Comparison of ENCODE assay signal across 1 cellular context in the genomic region with DNA sequence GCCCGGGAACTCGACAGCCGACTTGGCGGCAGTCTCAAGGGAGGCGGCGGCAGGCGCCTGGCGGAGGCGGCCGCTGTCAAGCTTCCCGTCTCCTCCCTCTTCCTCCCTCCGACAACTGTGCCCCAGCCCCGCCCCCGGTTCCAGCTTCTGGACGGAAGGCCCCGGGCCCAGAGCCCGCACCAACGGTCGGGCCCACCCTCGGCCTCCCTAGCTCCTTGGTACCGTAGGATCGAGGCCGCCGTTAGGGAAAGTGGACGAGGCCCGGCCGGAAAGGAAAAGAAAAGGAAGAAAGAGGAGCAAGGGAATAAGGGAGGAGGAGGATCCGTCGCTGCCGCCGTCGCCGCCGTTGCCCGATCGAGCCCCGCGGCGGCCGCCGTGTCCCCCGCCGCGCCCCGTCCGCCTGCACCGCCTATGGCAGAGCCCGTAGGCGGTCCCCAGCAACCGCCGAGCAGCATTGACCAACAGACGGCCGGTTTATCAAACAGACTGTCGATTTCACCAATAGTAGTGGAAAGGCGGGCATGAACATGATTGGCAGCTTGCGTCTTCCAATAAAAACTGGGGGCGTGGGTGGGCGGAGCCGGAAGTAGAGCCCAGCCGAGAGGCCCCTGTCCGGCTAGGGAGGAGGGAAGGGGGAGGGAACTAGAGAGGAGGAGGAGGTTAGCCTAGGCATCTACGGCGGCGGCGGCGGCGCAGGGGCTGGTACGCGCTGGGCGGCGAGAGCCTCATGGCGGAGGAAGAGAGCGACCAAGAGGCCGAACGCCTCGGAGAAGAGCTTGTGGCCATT.
TF ChIP-seq lines count a peak whose summit lies in the region.

A gene with protein sequence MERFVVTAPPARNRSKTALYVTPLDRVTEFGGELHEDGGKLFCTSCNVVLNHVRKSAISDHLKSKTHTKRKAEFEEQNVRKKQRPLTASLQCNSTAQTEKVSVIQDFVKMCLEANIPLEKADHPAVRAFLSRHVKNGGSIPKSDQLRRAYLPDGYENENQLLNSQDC (minus strand): TSS at position 413 of the 787 bp plus-strand sequence. CDS start 3,029 bp downstream, outside the sequence.
A gene (plus strand): TSS at position 663 of the 787 bp plus-strand sequence. CDS start 65 bp downstream, at position 728.

TF ChIP-seq in HEK293, 187 proteins besides CTCF, POLR2A, EP300 and RAD21 (continued from another document and continues in another):
- TF ChIP-seq, protein P1, sequence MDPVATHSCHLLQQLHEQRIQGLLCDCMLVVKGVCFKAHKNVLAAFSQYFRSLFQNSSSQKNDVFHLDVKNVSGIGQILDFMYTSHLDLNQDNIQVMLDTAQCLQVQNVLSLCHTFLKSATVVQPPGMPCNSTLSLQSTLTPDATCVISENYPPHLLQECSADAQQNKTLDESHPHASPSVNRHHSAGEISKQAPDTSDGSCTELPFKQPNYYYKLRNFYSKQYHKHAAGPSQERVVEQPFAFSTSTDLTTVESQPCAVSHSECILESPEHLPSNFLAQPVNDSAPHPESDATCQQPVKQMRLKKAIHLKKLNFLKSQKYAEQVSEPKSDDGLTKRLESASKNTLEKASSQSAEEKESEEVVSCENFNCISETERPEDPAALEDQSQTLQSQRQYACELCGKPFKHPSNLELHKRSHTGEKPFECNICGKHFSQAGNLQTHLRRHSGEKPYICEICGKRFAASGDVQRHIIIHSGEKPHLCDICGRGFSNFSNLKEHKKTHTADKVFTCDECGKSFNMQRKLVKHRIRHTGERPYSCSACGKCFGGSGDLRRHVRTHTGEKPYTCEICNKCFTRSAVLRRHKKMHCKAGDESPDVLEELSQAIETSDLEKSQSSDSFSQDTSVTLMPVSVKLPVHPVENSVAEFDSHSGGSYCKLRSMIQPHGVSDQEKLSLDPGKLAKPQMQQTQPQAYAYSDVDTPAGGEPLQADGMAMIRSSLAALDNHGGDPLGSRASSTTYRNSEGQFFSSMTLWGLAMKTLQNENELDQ (tag by site-specific recombination; IDR thresholded peaks at IDR 0.05; ENCODE audit: low read depth), result no peak
- TF ChIP-seq, protein P2, sequence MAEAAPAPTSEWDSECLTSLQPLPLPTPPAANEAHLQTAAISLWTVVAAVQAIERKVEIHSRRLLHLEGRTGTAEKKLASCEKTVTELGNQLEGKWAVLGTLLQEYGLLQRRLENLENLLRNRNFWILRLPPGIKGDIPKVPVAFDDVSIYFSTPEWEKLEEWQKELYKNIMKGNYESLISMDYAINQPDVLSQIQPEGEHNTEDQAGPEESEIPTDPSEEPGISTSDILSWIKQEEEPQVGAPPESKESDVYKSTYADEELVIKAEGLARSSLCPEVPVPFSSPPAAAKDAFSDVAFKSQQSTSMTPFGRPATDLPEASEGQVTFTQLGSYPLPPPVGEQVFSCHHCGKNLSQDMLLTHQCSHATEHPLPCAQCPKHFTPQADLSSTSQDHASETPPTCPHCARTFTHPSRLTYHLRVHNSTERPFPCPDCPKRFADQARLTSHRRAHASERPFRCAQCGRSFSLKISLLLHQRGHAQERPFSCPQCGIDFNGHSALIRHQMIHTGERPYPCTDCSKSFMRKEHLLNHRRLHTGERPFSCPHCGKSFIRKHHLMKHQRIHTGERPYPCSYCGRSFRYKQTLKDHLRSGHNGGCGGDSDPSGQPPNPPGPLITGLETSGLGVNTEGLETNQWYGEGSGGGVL (tag by site-specific recombination; IDR thresholded peaks at IDR 0.05), result 0 out of 2 replicates have a peak, but pooled peaks have one; percentile 11
- TF ChIP-seq ZNF311 (tag by site-specific recombination; IDR thresholded peaks at IDR 0.05; ENCODE audit: borderline replicate concordance) (no peak), TRIM28 (IDR thresholded peaks at IDR 0.05; ENCODE audit: borderline replicate concordance, low read length) (no peak), ZNF776 (tag by site-specific recombination; IDR thresholded peaks at IDR 0.05; ENCODE audit: borderline replicate concordance) (no peak), REPIN1 (tag by site-specific recombination; IDR thresholded peaks at IDR 0.05; ENCODE audit: low read depth) (no peak), GLIS2 (tag by site-specific recombination; IDR thresholded peaks at IDR 0.05) (peak; percentile 30; the same call in 1 of the 2 replicates), MYNN (tag by site-specific recombination; IDR thresholded peaks at IDR 0.05; ENCODE audit: borderline replicate concordance) (no peak), ZNF561 (tag by site-specific recombination; IDR thresholded peaks at IDR 0.05; ENCODE audit: borderline replicate concordance) (peak; percentile 52; the same call in 1 of the 2 replicates), ZNF140 (tag by site-specific recombination; IDR thresholded peaks at IDR 0.05) (no peak), GLI2 (tag by site-specific recombination; IDR thresholded peaks at IDR 0.05; ENCODE audit: borderline replicate concordance, low read depth) (no peak), ZNF302 (tag by site-specific recombination; IDR thresholded peaks at IDR 0.05; ENCODE audit: low read depth) (no peak), SETDB1 (IDR thresholded peaks at IDR 0.05; ENCODE audit: insufficient read length, low read length) (no peak), ZNF274 (IDR thresholded peaks at IDR 0.05; ENCODE audit: low read length) (no peak), ZNF274 (tag by site-specific recombination; IDR thresholded peaks at IDR 0.05; ENCODE audit: borderline replicate concordance) (no peak), ZNF121 (tag by site-specific recombination; IDR thresholded peaks at IDR 0.05) (no peak), TCF7L2 (IDR thresholded peaks at IDR 0.05; ENCODE audit: borderline replicate concordance, low read depth, low read length) (no peak), ZNF184 (tag by site-specific recombination; IDR thresholded peaks at IDR 0.05) (no peak), ZNF701 (tag by site-specific recombination; IDR thresholded peaks at IDR 0.05) (no peak), ZNF10 (tag by site-specific recombination; IDR thresholded peaks at IDR 0.05) (no peak), YY2 (tag by site-specific recombination; IDR thresholded peaks at IDR 0.05) (no peak), ZNF24 (tag by site-specific recombination; IDR thresholded peaks at IDR 0.05) (no peak), ZNF132 (tag by site-specific recombination; IDR thresholded peaks at IDR 0.05; ENCODE audit: borderline replicate concordance) (no peak), ZNF521 (tag by site-specific recombination; IDR thresholded peaks at IDR 0.05) (no peak), ZNF48 (tag by site-specific recombination; IDR thresholded peaks at IDR 0.05) (no peak), ZBTB7A (tag by site-specific recombination; IDR thresholded peaks at IDR 0.05; ENCODE audit: low read depth) (no peak), KLF7 (tag by site-specific recombination; IDR thresholded peaks at IDR 0.05; ENCODE audit: borderline replicate concordance) (peak; percentile 86; the same call in 1 of the 2 replicates)
- TF ChIP-seq, protein P3, sequence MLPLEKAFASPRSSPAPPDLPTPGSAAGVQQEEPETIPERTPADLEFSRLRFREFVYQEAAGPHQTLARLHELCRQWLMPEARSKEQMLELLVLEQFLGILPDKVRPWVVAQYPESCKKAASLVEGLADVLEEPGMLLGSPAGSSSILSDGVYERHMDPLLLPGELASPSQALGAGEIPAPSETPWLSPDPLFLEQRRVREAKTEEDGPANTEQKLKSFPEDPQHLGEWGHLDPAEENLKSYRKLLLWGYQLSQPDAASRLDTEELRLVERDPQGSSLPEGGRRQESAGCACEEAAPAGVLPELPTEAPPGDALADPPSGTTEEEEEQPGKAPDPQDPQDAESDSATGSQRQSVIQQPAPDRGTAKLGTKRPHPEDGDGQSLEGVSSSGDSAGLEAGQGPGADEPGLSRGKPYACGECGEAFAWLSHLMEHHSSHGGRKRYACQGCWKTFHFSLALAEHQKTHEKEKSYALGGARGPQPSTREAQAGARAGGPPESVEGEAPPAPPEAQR (tag by site-specific recombination; IDR thresholded peaks at IDR 0.05), result no peak
- TF ChIP-seq, protein P4, sequence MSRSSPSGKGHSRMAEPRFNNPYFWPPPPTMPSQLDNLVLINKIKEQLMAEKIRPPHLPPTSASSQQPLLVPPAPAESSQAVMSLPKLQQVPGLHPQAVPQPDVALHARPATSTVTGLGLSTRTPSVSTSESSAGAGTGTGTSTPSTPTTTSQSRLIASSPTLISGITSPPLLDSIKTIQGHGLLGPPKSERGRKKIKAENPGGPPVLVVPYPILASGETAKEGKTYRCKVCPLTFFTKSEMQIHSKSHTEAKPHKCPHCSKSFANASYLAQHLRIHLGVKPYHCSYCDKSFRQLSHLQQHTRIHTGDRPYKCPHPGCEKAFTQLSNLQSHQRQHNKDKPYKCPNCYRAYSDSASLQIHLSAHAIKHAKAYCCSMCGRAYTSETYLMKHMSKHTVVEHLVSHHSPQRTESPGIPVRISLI (tag by site-specific recombination; IDR thresholded peaks at IDR 0.05), result no peak
- TF ChIP-seq, protein P5, sequence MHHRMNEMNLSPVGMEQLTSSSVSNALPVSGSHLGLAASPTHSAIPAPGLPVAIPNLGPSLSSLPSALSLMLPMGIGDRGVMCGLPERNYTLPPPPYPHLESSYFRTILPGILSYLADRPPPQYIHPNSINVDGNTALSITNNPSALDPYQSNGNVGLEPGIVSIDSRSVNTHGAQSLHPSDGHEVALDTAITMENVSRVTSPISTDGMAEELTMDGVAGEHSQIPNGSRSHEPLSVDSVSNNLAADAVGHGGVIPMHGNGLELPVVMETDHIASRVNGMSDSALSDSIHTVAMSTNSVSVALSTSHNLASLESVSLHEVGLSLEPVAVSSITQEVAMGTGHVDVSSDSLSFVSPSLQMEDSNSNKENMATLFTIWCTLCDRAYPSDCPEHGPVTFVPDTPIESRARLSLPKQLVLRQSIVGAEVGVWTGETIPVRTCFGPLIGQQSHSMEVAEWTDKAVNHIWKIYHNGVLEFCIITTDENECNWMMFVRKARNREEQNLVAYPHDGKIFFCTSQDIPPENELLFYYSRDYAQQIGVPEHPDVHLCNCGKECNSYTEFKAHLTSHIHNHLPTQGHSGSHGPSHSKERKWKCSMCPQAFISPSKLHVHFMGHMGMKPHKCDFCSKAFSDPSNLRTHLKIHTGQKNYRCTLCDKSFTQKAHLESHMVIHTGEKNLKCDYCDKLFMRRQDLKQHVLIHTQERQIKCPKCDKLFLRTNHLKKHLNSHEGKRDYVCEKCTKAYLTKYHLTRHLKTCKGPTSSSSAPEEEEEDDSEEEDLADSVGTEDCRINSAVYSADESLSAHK (tag by site-specific recombination; IDR thresholded peaks at IDR 0.05), result no peak
- TF ChIP-seq, protein P6, sequence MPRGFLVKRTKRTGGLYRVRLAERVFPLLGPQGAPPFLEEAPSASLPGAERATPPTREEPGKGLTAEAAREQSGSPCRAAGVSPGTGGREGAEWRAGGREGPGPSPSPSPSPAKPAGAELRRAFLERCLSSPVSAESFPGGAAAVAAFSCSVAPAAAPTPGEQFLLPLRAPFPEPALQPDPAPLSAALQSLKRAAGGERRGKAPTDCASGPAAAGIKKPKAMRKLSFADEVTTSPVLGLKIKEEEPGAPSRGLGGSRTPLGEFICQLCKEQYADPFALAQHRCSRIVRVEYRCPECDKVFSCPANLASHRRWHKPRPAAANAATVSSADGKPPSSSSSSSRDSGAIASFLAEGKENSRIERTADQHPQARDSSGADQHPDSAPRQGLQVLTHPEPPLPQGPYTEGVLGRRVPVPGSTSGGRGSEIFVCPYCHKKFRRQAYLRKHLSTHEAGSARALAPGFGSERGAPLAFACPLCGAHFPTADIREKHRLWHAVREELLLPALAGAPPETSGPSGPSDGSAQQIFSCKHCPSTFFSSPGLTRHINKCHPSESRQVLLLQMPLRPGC (tag by site-specific recombination; IDR thresholded peaks at IDR 0.05), result no peak
- TF ChIP-seq, protein P7, sequence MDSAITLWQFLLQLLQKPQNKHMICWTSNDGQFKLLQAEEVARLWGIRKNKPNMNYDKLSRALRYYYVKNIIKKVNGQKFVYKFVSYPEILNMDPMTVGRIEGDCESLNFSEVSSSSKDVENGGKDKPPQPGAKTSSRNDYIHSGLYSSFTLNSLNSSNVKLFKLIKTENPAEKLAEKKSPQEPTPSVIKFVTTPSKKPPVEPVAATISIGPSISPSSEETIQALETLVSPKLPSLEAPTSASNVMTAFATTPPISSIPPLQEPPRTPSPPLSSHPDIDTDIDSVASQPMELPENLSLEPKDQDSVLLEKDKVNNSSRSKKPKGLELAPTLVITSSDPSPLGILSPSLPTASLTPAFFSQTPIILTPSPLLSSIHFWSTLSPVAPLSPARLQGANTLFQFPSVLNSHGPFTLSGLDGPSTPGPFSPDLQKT (IDR thresholded peaks at IDR 0.05; ENCODE audit: borderline replicate concordance, low read depth, low read length), result no peak; the same call in 1 of the 2 replicates
- TF ChIP-seq, protein P8, sequence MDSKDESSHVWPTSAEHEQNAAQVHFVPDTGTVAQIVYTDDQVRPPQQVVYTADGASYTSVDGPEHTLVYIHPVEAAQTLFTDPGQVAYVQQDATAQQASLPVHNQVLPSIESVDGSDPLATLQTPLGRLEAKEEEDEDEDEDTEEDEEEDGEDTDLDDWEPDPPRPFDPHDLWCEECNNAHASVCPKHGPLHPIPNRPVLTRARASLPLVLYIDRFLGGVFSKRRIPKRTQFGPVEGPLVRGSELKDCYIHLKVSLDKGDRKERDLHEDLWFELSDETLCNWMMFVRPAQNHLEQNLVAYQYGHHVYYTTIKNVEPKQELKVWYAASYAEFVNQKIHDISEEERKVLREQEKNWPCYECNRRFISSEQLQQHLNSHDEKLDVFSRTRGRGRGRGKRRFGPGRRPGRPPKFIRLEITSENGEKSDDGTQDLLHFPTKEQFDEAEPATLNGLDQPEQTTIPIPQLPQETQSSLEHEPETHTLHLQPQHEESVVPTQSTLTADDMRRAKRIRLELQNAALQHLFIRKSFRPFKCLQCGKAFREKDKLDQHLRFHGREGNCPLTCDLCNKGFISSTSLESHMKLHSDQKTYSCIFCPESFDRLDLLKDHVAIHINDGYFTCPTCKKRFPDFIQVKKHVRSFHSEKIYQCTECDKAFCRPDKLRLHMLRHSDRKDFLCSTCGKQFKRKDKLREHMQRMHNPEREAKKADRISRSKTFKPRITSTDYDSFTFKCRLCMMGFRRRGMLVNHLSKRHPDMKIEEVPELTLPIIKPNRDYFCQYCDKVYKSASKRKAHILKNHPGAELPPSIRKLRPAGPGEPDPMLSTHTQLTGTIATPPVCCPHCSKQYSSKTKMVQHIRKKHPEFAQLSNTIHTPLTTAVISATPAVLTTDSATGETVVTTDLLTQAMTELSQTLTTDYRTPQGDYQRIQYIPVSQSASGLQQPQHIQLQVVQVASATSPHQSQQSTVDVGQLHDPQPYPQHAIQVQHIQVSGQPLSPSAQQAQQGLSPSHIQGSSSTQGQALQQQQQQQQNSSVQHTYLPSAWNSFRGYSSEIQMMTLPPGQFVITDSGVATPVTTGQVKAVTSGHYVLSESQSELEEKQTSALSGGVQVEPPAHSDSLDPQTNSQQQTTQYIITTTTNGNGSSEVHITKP (tag by site-specific recombination; IDR thresholded peaks at IDR 0.05), result peak; percentile 20; the same call in 1 of the 2 replicates
- TF ChIP-seq, protein P9, sequence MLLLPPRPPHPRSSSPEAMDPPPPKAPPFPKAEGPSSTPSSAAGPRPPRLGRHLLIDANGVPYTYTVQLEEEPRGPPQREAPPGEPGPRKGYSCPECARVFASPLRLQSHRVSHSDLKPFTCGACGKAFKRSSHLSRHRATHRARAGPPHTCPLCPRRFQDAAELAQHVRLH (tag by site-specific recombination; IDR thresholded peaks at IDR 0.05), result no peak
- TF ChIP-seq, protein P10, sequence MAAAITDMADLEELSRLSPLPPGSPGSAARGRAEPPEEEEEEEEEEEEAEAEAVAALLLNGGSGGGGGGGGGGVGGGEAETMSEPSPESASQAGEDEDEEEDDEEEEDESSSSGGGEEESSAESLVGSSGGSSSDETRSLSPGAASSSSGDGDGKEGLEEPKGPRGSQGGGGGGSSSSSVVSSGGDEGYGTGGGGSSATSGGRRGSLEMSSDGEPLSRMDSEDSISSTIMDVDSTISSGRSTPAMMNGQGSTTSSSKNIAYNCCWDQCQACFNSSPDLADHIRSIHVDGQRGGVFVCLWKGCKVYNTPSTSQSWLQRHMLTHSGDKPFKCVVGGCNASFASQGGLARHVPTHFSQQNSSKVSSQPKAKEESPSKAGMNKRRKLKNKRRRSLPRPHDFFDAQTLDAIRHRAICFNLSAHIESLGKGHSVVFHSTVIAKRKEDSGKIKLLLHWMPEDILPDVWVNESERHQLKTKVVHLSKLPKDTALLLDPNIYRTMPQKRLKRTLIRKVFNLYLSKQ (tag by site-specific recombination; IDR thresholded peaks at IDR 0.05; ENCODE audit: borderline replicate concordance), result no peak
